ENCODE assay signal across 9 cellular contexts in the genomic region with DNA sequence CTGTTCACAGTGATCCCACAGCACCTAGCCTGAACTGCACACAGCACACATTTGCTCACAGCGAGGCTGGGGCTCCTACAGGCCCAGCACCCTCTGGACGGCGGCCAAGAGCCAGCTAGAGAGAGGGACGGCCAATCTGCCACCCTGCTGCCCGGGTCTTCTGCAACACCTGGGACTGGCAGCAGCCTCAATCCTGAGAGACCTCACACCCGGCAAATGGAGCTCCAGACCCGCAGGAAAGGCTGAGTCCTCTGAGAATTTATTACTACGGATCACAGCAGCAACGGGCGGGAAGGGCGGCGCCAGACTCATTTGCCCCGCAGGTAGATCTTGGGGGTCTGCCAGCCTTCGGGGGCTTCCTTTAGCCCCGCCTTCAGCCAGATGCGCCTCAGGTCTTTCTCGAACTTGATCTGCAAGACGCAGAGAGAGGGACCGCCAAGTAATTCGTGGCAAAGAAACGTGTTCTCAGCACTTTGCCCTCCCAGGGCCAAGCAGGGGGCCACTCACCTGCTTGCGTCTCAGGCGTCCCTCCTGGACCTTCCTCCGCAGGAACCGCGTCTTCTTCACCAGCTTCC.
DNase-seq lines count a peak whose midpoint lies in the region; ATAC-seq lines count a peak whose summit lies in the region.
"Had no signal": no experiment of that assay in that cellular context is flagged by ENCODE, and none has a peak within 500 bp of the region (broad histone marks: within the 10 kb centered on the region; RNA-seq: fewer than 3 reads in every experiment).

No MANE protein-coding gene starts in this region.

- H3K9me3 Mint-ChIP-seq in T-helper 1 cell treated with Interleukin-12 subunit alpha and Interleukin-12 subunit beta and Interleukin-4 antibody, amounts not matched to agents 30 μg/mL and 1 μg/mL, for 36 hours, result no peaks in the 10 kb centered on the region
- H3K9me3 Mint-ChIP-seq in activated naive CD8-positive, alpha-beta T cell (ENCODE audit: low read depth), result no peaks in the 10 kb centered on the region
- no peaks in the 10 kb centered on the region for H3K9me3 Mint-ChIP-seq in stimulated activated naive B cell treated with anti-CD40 and anti-IgM and Interleukin-4, amounts not matched to agents 10 μg/mL and 1 μg/mL and 100 μg/mL, for 72 hours

- H3K4me3 ChIP-seq in iPS-18a (ENCODE audit: low read length), result peak overlapping the region; percentile 79

- no peak overlapping the region for H3K27ac ChIP-seq in iPS-18a (ENCODE audit: low read length)

- no peak for ATAC-seq in stimulated activated naive B cell treated with anti-CD40 and anti-IgM and Interleukin-4, amounts not matched to agents 10 μg/mL and 1 μg/mL and 100 μg/mL, for 72 hours (replicated peaks)
- ATAC-seq in GM18867 (IDR thresholded peaks at IDR 0.05; ENCODE audit: unreplicated experiment), result no peak

- H3K36me3 Mint-ChIP-seq in T-helper 1 cell treated with Interleukin-12 subunit alpha and Interleukin-12 subunit beta and Interleukin-4 antibody, amounts not matched to agents 30 μg/mL and 1 μg/mL, for 36 hours (ENCODE audit: low read depth), result peaks cover 4% of the 10 kb centered on the region
- H3K36me3 Mint-ChIP-seq in activated naive CD8-positive, alpha-beta T cell, result no peaks in the 10 kb centered on the region
- peaks cover 16 to 30% of the 10 kb centered on the region in 2 donors for H3K36me3 Mint-ChIP-seq in stimulated activated naive B cell treated with anti-CD40 and anti-IgM and Interleukin-4, amounts not matched to agents 10 μg/mL and 1 μg/mL and 100 μg/mL, for 72 hours

- H3K27me3 ChIP-seq in iPS-18a (ENCODE audit: control insufficient read depth, insufficient read depth, low read length), result no peaks in the 10 kb centered on the region

- no peaks in the 10 kb centered on the region for H3K36me3 ChIP-seq in iPS-18a (ENCODE audit: control insufficient read depth, low read depth, low read length)

- no peak for DNase-seq in T-helper 1 cell
- no peak for DNase-seq in stimulated activated naive B cell treated with anti-CD40 and anti-IgM and Interleukin-4, amounts not matched to agents 10 μg/mL and 1 μg/mL and 100 μg/mL, for 72 hours
- no peak for DNase-seq in retina
- no peak for DNase-seq in OCI-M2 (lab: John Stamatoyannopoulos, UW; ENCODE audit: unreplicated experiment)
- DNase-seq: NCI-H510A had no signal

- H3K9me3 ChIP-seq in iPS-18a (ENCODE audit: control insufficient read depth, low read depth, low read length), result no peaks in the 10 kb centered on the region

- H3K27me3 Mint-ChIP-seq in T-helper 1 cell treated with Interleukin-12 subunit alpha and Interleukin-12 subunit beta and Interleukin-4 antibody, amounts not matched to agents 30 μg/mL and 1 μg/mL, for 36 hours (ENCODE audit: low read depth), result no peaks in the 10 kb centered on the region
- no peaks in the 10 kb centered on the region for H3K27me3 Mint-ChIP-seq in activated naive CD8-positive, alpha-beta T cell
- H3K27me3 Mint-ChIP-seq in stimulated activated naive B cell treated with anti-CD40 and anti-IgM and Interleukin-4, amounts not matched to agents 10 μg/mL and 1 μg/mL and 100 μg/mL, for 72 hours, result no peaks in the 10 kb centered on the region

- peak overlapping the region; percentile 90 for H3K4me3 Mint-ChIP-seq in T-helper 1 cell treated with Interleukin-12 subunit alpha and Interleukin-12 subunit beta and Interleukin-4 antibody, amounts not matched to agents 30 μg/mL and 1 μg/mL, for 36 hours
- peak overlapping the region; percentile 91 for H3K4me3 Mint-ChIP-seq in activated naive CD8-positive, alpha-beta T cell
- peak overlapping the region; percentile 92 to 95 for H3K4me3 Mint-ChIP-seq in stimulated activated naive B cell treated with anti-CD40 and anti-IgM and Interleukin-4, amounts not matched to agents 10 μg/mL and 1 μg/mL and 100 μg/mL, for 72 hours

- peaks cover 7% of the 10 kb centered on the region for H3K4me1 Mint-ChIP-seq in T-helper 1 cell treated with Interleukin-12 subunit alpha and Interleukin-12 subunit beta and Interleukin-4 antibody, amounts not matched to agents 30 μg/mL and 1 μg/mL, for 36 hours (ENCODE audit: low read depth)
- peaks cover 15% of the 10 kb centered on the region for H3K4me1 Mint-ChIP-seq in activated naive CD8-positive, alpha-beta T cell (ENCODE audit: low read depth)
- peaks cover 15 to 37% of the 10 kb centered on the region in 2 donors for H3K4me1 Mint-ChIP-seq in stimulated activated naive B cell treated with anti-CD40 and anti-IgM and Interleukin-4, amounts not matched to agents 10 μg/mL and 1 μg/mL and 100 μg/mL, for 72 hours

- H3K27ac Mint-ChIP-seq in T-helper 1 cell treated with Interleukin-12 subunit alpha and Interleukin-12 subunit beta and Interleukin-4 antibody, amounts not matched to agents 30 μg/mL and 1 μg/mL, for 36 hours, result peak overlapping the region; percentile 1
- peak overlapping the region; percentile 46 for H3K27ac Mint-ChIP-seq in activated naive CD8-positive, alpha-beta T cell
- H3K27ac Mint-ChIP-seq in stimulated activated naive B cell treated with anti-CD40 and anti-IgM and Interleukin-4, amounts not matched to agents 10 μg/mL and 1 μg/mL and 100 μg/mL, for 72 hours, result peak overlapping the region; percentile 98

- no peaks in the 10 kb centered on the region for H3K4me1 ChIP-seq in iPS-18a (ENCODE audit: control insufficient read depth, low read depth, low read length)

- H3K9ac ChIP-seq in iPS-18a (ENCODE audit: low read length), result peak overlapping the region; percentile 88

Comparison
In these comparisons a context has a peak if more than half of its experiments do, and no peak if none do; other contexts are left out.
1. H3K27ac Mint-ChIP-seq: peak in every context shown above with its lines; median percentile 98 in stimulated activated naive B cell treated with anti-CD40 and anti-IgM and Interleukin-4, amounts not matched to agents 10 μg/mL and 1 μg/mL and 100 μg/mL, for 72 hours; 46 in activated naive CD8-positive, alpha-beta T cell; 1 in T-helper 1 cell treated with Interleukin-12 subunit alpha and Interleukin-12 subunit beta and Interleukin-4 antibody, amounts not matched to agents 30 μg/mL and 1 μg/mL, for 36 hours.